Comparison of ENCODE assay signal across 9 cellular contexts in the genomic region with DNA sequence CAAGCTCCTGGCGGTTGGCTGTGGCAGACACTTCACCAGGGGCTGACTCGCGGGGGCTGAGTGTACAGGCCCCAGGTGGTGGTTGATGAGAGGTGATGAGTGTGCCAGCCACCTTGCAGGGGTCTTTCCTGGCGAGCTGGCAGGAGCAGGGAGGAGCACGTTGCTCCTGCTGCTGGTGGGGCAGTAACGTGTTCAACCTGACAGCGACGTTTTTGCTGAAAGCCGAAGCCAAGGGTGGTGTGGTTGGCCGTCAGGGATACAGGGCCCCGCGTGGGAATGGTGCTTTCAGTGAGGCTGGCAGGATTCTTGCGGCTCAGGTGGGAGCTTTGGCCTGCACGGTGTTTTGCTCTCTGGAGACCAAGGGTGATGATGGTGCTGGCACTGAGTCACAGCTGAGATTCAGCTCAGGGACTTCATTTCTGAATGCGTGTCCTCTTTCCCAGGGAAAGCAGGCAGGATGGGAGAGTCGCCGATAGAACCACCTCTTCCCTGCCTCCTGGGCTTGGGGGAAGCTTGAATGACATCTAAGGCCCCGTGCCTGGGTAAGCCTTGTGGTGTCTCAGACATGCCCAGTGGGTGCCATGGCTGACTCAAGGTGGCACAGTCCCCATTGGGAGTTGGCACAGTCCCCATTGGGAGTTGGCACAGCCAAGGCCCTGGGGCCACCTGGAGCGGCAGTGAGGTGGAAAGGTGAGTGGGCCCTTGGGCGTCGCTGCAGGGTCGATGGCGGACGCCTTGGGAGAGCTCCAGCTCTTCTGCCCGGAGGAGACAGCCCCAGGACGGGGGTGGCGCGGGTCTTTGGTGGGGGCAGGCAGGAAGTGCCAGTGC. TPM values are rescaled to one million over a fixed set of nuclear protein-coding genes. Genes with fewer than 3 reads are reported as not detected.
DNase-seq lines count a peak whose midpoint lies in the region; ATAC-seq and TF ChIP-seq lines count a peak whose summit lies in the region.
"Had no signal": no experiment of that assay in that cellular context is flagged by ENCODE, and none has a peak within 500 bp of the region (broad histone marks: within the 10 kb centered on the region; RNA-seq: fewer than 3 reads in every experiment).

No MANE protein-coding gene starts in this region.

- H4K20me1 ChIP-seq in fibroblast of lung (ENCODE audit: control insufficient read depth, extremely low read depth, insufficient read depth, low read length): no peaks in the 10 kb centered on the region
- peaks cover 71% of the 10 kb centered on the region for H4K20me1 ChIP-seq in osteoblast (ENCODE audit: insufficient read depth, low read length)

- TF ChIP-seq CTCF in fibroblast of lung (conservative IDR thresholded peaks at IDR 0.05 in 1 of 2, IDR thresholded peaks at IDR 0.05 in 1 of 2; ENCODE audit: low read depth in 1 of 2, low read length in 2 of 2) (no peak), osteoblast (IDR thresholded peaks at IDR 0.05; ENCODE audit: extremely low read depth, low read depth, low read length) (no peak)

- H3K4me2 ChIP-seq in fibroblast of lung (ENCODE audit: extremely low read depth, insufficient read depth, low read length) (peak overlapping the region; percentile 90), osteoblast (ENCODE audit: insufficient read depth, low read length) (peak overlapping the region; percentile 64)

- H3K9ac ChIP-seq in fibroblast of lung (ENCODE audit: insufficient read depth, low read length): peak overlapping the region; percentile 68

- DNase-seq in CD4-positive, CD25-positive, alpha-beta regulatory T cell: no peak
- no peak for DNase-seq in activated CD4-positive, alpha-beta memory T cell treated with anti-CD3 and anti-CD28 coated beads, Interleukin-2, amount 10 ng/mL, durations not matched to agents 7 days and 5 days
- peak in 1 of 2 donors; percentile 40 for DNase-seq in fibroblast of lung (ENCODE audit: low read depth in 2 of 2)
- DNase-seq in osteoblast (ENCODE audit: insufficient read length, low spot score, missing footprints): peak; percentile 93
- DNase-seq in SHP77 treated with DMSO at 0.1 percent for 48 hours (lab: John Stamatoyannopoulos, UW): no peak
- DNase-seq in NOMO-1 treated with DMSO at 0.1 percent for 48 hours (lab: John Stamatoyannopoulos, UW; ENCODE audit: unreplicated experiment): no peak
- DNase-seq in kidney glomerular epithelial cell (lab: John Stamatoyannopoulos, UW): no peak
- DNase-seq: MM.1S had no signal

- peak overlapping the region; percentile 30 for H3K27ac ChIP-seq in CD4-positive, CD25-positive, alpha-beta regulatory T cell (ENCODE audit: insufficient read depth, low read length, poor library complexity, severe bottlenecking)
- H3K27ac ChIP-seq in fibroblast of lung (ENCODE audit: insufficient read depth, low read length) (peak overlapping the region; percentile 96), osteoblast (ENCODE audit: low read depth, low read length) (peak overlapping the region; percentile 94)

- peak overlapping the region; percentile 19 for H3K4me3 ChIP-seq in CD4-positive, CD25-positive, alpha-beta regulatory T cell (ENCODE audit: low read depth, low read length)
- peak overlapping the region in 2 of 4 experiments; percentile 29 to 31 for H3K4me3 ChIP-seq in fibroblast of lung (replicated peaks in 1 of 4; ENCODE audit: control extremely low read depth in 1 of 4, insufficient read depth in 1 of 4, low read depth in 3 of 4, low read length in 4 of 4)
- peak overlapping the region; percentile 51 for H3K4me3 ChIP-seq in osteoblast (ENCODE audit: insufficient read depth, low read length)

- H3K27me3 ChIP-seq in CD4-positive, CD25-positive, alpha-beta regulatory T cell (ENCODE audit: control insufficient read depth, insufficient read depth, low read length): no peaks in the 10 kb centered on the region
- H3K27me3 ChIP-seq in fibroblast of lung (ENCODE audit: control insufficient read depth, insufficient read depth, low read length) (no peaks in the 10 kb centered on the region), osteoblast (ENCODE audit: insufficient read depth, low read length) (no peaks in the 10 kb centered on the region)

- H2AFZ ChIP-seq in fibroblast of lung (ENCODE audit: low read length) (no peak overlapping the region), osteoblast (ENCODE audit: low read length) (no peak overlapping the region)

- no peak for ATAC-seq in CD4-positive, CD25-positive, alpha-beta regulatory T cell (ENCODE audit: low read depth in 2 of 2)
- no peak for ATAC-seq in HG02798 (IDR thresholded peaks at IDR 0.05; ENCODE audit: poor library complexity, unreplicated experiment)

- H3K9me3 ChIP-seq in CD4-positive, CD25-positive, alpha-beta regulatory T cell (ENCODE audit: control insufficient read depth in 2 of 2, low read length in 2 of 2): no peaks in the 10 kb centered on the region
- H3K9me3 ChIP-seq in fibroblast of lung (ENCODE audit: control insufficient read depth, insufficient read depth, low read depth, low read length) (no peaks in the 10 kb centered on the region), osteoblast (ENCODE audit: low read depth, low read length) (no peaks in the 10 kb centered on the region)

- H3K36me3 ChIP-seq in CD4-positive, CD25-positive, alpha-beta regulatory T cell (ENCODE audit: control insufficient read depth, insufficient read depth, low read length): peaks cover 54% of the 10 kb centered on the region
- H3K36me3 ChIP-seq in fibroblast of lung (ENCODE audit: control insufficient read depth, insufficient read depth, low read length) (peaks cover 40% of the 10 kb centered on the region), osteoblast (ENCODE audit: insufficient read depth, low read length) (peaks cover 40% of the 10 kb centered on the region)

- peaks cover 51% of the 10 kb centered on the region for H3K4me1 ChIP-seq in CD4-positive, CD25-positive, alpha-beta regulatory T cell (ENCODE audit: control insufficient read depth, insufficient read depth, low read length, poor library complexity, severe bottlenecking)
- H3K4me1 ChIP-seq in fibroblast of lung (ENCODE audit: control insufficient read depth, extremely low read depth, insufficient read depth, low read length) (peaks cover 30% of the 10 kb centered on the region), osteoblast (ENCODE audit: insufficient read depth, low read length) (peaks cover 36% of the 10 kb centered on the region)

- H3K9me3 Mint-ChIP-seq in CD4-positive, CD25-positive, alpha-beta regulatory T cell: peaks cover 0 to 2% (median 0%) of the 10 kb centered on the region in 7 donors
- H3K9me3 Mint-ChIP-seq in activated CD4-positive, alpha-beta memory T cell treated with anti-CD3 and anti-CD28 coated beads, Interleukin-2, amount 10 ng/mL, durations not matched to agents 7 days and 5 days: no peaks in the 10 kb centered on the region

- H3K79me2 ChIP-seq in fibroblast of lung (ENCODE audit: control insufficient read depth, insufficient read depth, low read length): peaks cover 91% of the 10 kb centered on the region
- peaks cover 96% of the 10 kb centered on the region for H3K79me2 ChIP-seq in osteoblast (ENCODE audit: insufficient read depth, low read length)

- H3K4me3 Mint-ChIP-seq in CD4-positive, CD25-positive, alpha-beta regulatory T cell: peak overlapping the region in 1 of 4 donors; percentile 38
- H3K4me3 Mint-ChIP-seq in activated CD4-positive, alpha-beta memory T cell treated with anti-CD3 and anti-CD28 coated beads, Interleukin-2, amount 10 ng/mL, durations not matched to agents 7 days and 5 days: no peak overlapping the region

- H3K27ac Mint-ChIP-seq in CD4-positive, CD25-positive, alpha-beta regulatory T cell: peak overlapping the region in 2 of 3 donors; percentile 25 to 26
- H3K27ac Mint-ChIP-seq in activated CD4-positive, alpha-beta memory T cell treated with anti-CD3 and anti-CD28 coated beads, Interleukin-2, amount 10 ng/mL, durations not matched to agents 7 days and 5 days: peak overlapping the region; percentile 57

- CTCF ChIA-PET in activated CD4-positive, alpha-beta memory T cell treated with anti-CD3 and anti-CD28 coated beads, Interleukin-2, amount 10 ng/mL, durations not matched to agents 7 days and 5 days (lab: Charles Lee): no interaction called here

- H3K36me3 Mint-ChIP-seq in CD4-positive, CD25-positive, alpha-beta regulatory T cell: peaks cover 25% of the 10 kb centered on the region
- H3K36me3 Mint-ChIP-seq in activated CD4-positive, alpha-beta memory T cell treated with anti-CD3 and anti-CD28 coated beads, Interleukin-2, amount 10 ng/mL, durations not matched to agents 7 days and 5 days (ENCODE audit: low read depth): peaks cover 41% of the 10 kb centered on the region

- peaks cover 0 to 75% (median 32%) of the 10 kb centered on the region in 4 donors for H3K4me1 Mint-ChIP-seq in CD4-positive, CD25-positive, alpha-beta regulatory T cell
- peaks cover 43% of the 10 kb centered on the region for H3K4me1 Mint-ChIP-seq in activated CD4-positive, alpha-beta memory T cell treated with anti-CD3 and anti-CD28 coated beads, Interleukin-2, amount 10 ng/mL, durations not matched to agents 7 days and 5 days

- POLR2A ChIA-PET in activated CD4-positive, alpha-beta memory T cell treated with anti-CD3 and anti-CD28 coated beads, Interleukin-2, amount 10 ng/mL, durations not matched to agents 7 days and 5 days (lab: Charles Lee): interaction anchor here (0.7 to 1.3 kb wide), 3 partner anchors 13 to 283 kb away, joined by 3 to 4 read pairs (median 4); no protein-coding TSS in a partner anchor

- H3K27me3 Mint-ChIP-seq in CD4-positive, CD25-positive, alpha-beta regulatory T cell: no peaks in the 10 kb centered on the region
- no peaks in the 10 kb centered on the region for H3K27me3 Mint-ChIP-seq in activated CD4-positive, alpha-beta memory T cell treated with anti-CD3 and anti-CD28 coated beads, Interleukin-2, amount 10 ng/mL, durations not matched to agents 7 days and 5 days

RNA-seq across cellular contexts. Expression of gene DAZAP1, which starts 8.8 kb away (rescaled TPM):
- total RNA-seq in CD4-positive, CD25-positive, alpha-beta regulatory T cell: 153 TPM
- polyA plus RNA-seq in CD4-positive, CD25-positive, alpha-beta regulatory T cell: 1 to 10 TPM; 2.4 to 5.3 (median 4.2) TPM
- 100 to 1,000 TPM; 194 to 218 TPM for total RNA-seq in activated CD4-positive, alpha-beta memory T cell treated with anti-CD3 and anti-CD28 coated beads, Interleukin-2, amount 10 ng/mL, durations not matched to agents 7 days and 5 days
- total RNA-seq in fibroblast of lung (34.9 and 49.5 TPM in 2 replicates), osteoblast (40.9 and 44.5 TPM in 2 replicates)
- polyA plus RNA-seq in fibroblast of lung: 44.6 and 65.4 TPM in 2 replicates
- polyA plus RNA-seq in fibroblast of lung (2012): 69.9 and 94.0 TPM in 2 replicates
- polyA minus RNA-seq in fibroblast of lung (ENCODE audit: low replicate concordance): 72.9 and 84.1 TPM in 2 replicates

RNA-seq across cellular contexts. Expression of gene GAMT, which starts 14.9 kb away (rescaled TPM):
- total RNA-seq in CD4-positive, CD25-positive, alpha-beta regulatory T cell: 6.7 TPM
- polyA plus RNA-seq in CD4-positive, CD25-positive, alpha-beta regulatory T cell: 10 to 100 TPM; 10.4 to 20.2 (median 14.2) TPM
- total RNA-seq in activated CD4-positive, alpha-beta memory T cell treated with anti-CD3 and anti-CD28 coated beads, Interleukin-2, amount 10 ng/mL, durations not matched to agents 7 days and 5 days: 10 to 100 TPM; 13.2 to 13.8 TPM
- 31.1 and 44.1 TPM in 2 replicates for total RNA-seq in fibroblast of lung
- polyA plus RNA-seq in fibroblast of lung: 20.0 and 32.6 TPM in 2 replicates
- polyA plus RNA-seq in fibroblast of lung (2012): 34.3 and 61.8 TPM in 2 replicates
- 69.4 and 75.2 TPM in 2 replicates for polyA minus RNA-seq in fibroblast of lung (ENCODE audit: low replicate concordance)
- total RNA-seq in osteoblast: 25.0 and 29.2 TPM in 2 replicates

RNA-seq across cellular contexts. Expression of gene RPS15, which starts 22.0 kb away (rescaled TPM):
- 1,352 TPM for total RNA-seq in CD4-positive, CD25-positive, alpha-beta regulatory T cell
- polyA plus RNA-seq in CD4-positive, CD25-positive, alpha-beta regulatory T cell: 1,000 to 10,000 TPM; 2,869 to 3,453 (median 3,084) TPM
- total RNA-seq in activated CD4-positive, alpha-beta memory T cell treated with anti-CD3 and anti-CD28 coated beads, Interleukin-2, amount 10 ng/mL, durations not matched to agents 7 days and 5 days: 1,000 to 10,000 TPM; 1,378 to 1,409 TPM
- total RNA-seq in fibroblast of lung (369 and 494 TPM in 2 replicates), osteoblast (304 and 318 TPM in 2 replicates)
- polyA plus RNA-seq in fibroblast of lung: 878 and 1,038 TPM in 2 replicates
- polyA plus RNA-seq in fibroblast of lung (2012): 1,751 and 2,175 TPM in 2 replicates
- polyA minus RNA-seq in fibroblast of lung (ENCODE audit: low replicate concordance): 414 and 480 TPM in 2 replicates

RNA-seq across cellular contexts. Expression of gene NDUFS7, which starts 32.5 kb away (rescaled TPM):
- 58.3 TPM for total RNA-seq in CD4-positive, CD25-positive, alpha-beta regulatory T cell
- 100 to 1,000 TPM; 190 to 227 (median 215) TPM for polyA plus RNA-seq in CD4-positive, CD25-positive, alpha-beta regulatory T cell
- total RNA-seq in activated CD4-positive, alpha-beta memory T cell treated with anti-CD3 and anti-CD28 coated beads, Interleukin-2, amount 10 ng/mL, durations not matched to agents 7 days and 5 days: 100 to 1,000 TPM; 107 to 109 TPM
- 55.0 and 71.2 TPM in 2 replicates for total RNA-seq in fibroblast of lung
- 29.6 and 30.3 TPM in 2 replicates for polyA plus RNA-seq in fibroblast of lung
- polyA plus RNA-seq in fibroblast of lung (2012): 62.7 and 110 TPM in 2 replicates
- 25.0 and 25.6 TPM in 2 replicates for polyA minus RNA-seq in fibroblast of lung (ENCODE audit: low replicate concordance)
- 40.4 and 46.0 TPM in 2 replicates for total RNA-seq in osteoblast

RNA-seq across cellular contexts. Expression of gene APC2, which starts 33.7 kb away (rescaled TPM):
- 0.25 TPM for total RNA-seq in CD4-positive, CD25-positive, alpha-beta regulatory T cell
- polyA plus RNA-seq in CD4-positive, CD25-positive, alpha-beta regulatory T cell: under 1 TPM in 2 of 4 donors, not detected in 2; 0.06 to 0.07 TPM
- total RNA-seq in activated CD4-positive, alpha-beta memory T cell treated with anti-CD3 and anti-CD28 coated beads, Interleukin-2, amount 10 ng/mL, durations not matched to agents 7 days and 5 days: under 1 TPM in 1 of 2 experiments, not detected in 1; 0.03 TPM
- total RNA-seq in fibroblast of lung (0.26 and 0.50 TPM in 2 replicates), osteoblast (0.29 and 0.36 TPM in 2 replicates)
- polyA plus RNA-seq in fibroblast of lung: 0.01 and 0.02 TPM in 2 replicates
- polyA plus RNA-seq in fibroblast of lung (2012): 0.25 and 0.30 TPM in 2 replicates
- 0.11 TPM in 1 of 2 replicates, not detected in the other for polyA minus RNA-seq in fibroblast of lung (ENCODE audit: low replicate concordance)

Comparison
In these comparisons a context has a peak if more than half of its experiments do, and no peak if none do; other contexts are left out.
1. H3K27ac ChIP-seq: peak in every context shown above with its lines; median percentile 96 in fibroblast of lung; 94 in osteoblast; 30 in CD4-positive, CD25-positive, alpha-beta regulatory T cell.